ENCODE assay signal across 8 cellular contexts in genomic region chr17:66855204-66855603, GRCh38. TPM values are rescaled to one million over a fixed set of nuclear protein-coding genes. Genes with fewer than 3 reads are reported as not detected.
A peak's percentile ranks its signal among the peaks of the same experiment; 100 is the strongest.
DNase-seq lines count a peak whose midpoint lies in the region; ATAC-seq, FAIRE-seq and TF ChIP-seq lines count a peak whose summit lies in the region.

No MANE protein-coding gene starts in this region.

- FAIRE-seq in GM12891 (lab: Jason Lieb, UNC) = no peak

- H2AFZ ChIP-seq in Loucy (ENCODE audit: low read length) = no peak overlapping the region

- H3K4me1 ChIP-seq in Loucy (ENCODE audit: insufficient read depth, low read length, poor library complexity, severe bottlenecking) (no peaks in the 10 kb centered on the region), SJCRH30 (no peaks in the 10 kb centered on the region)

- no peaks in the 10 kb centered on the region for H3F3A ChIP-seq in Loucy (ENCODE audit: low read depth)

- H3K9me2 ChIP-seq in Loucy (replicated peaks; ENCODE audit: low read depth, low read length) = no peaks in the 10 kb centered on the region

- H3K27ac ChIP-seq in SJCRH30 = no peak overlapping the region

- ATAC-seq in HG02973 (IDR thresholded peaks at IDR 0.05; ENCODE audit: unreplicated experiment) = no peak
- no peak for ATAC-seq in GM21367 (IDR thresholded peaks at IDR 0.05; ENCODE audit: unreplicated experiment)

- no peak for TF ChIP-seq POLR2A in GM12891 (IDR thresholded peaks at IDR 0.05; ENCODE audit: low read depth, low read length)

- H3K9me3 ChIP-seq in Loucy (ENCODE audit: insufficient read depth, low read depth, low read length) = no peaks in the 10 kb centered on the region; the same call in 1 of the 2 replicates
- H3K9me3 ChIP-seq in SJCRH30 (replicated peaks) = no peaks in the 10 kb centered on the region; the same call in 1 of the 2 replicates

- DNase-seq in Daoy (ENCODE audit: low read depth) = peak; percentile 50
- peak; percentile 29 for DNase-seq in activated naive CD4-positive, alpha-beta T cell treated with anti-CD3 and anti-CD28 coated beads, Interleukin-2, amount 50 U/mL, for 16 hours
- DNase-seq in retinal pigment epithelial cell (ENCODE audit: low read depth) = no peak
- DNase-seq in SJCRH30 = no peak
- no peak for DNase-seq in GM12891 (ENCODE audit: insufficient read length, low spot score)

- no peaks in the 10 kb centered on the region for H3K36me3 ChIP-seq in Loucy (ENCODE audit: insufficient read depth, low read length)
- no peaks in the 10 kb centered on the region for H3K36me3 ChIP-seq in SJCRH30

- TF ChIP-seq CTCF in Loucy (conservative IDR thresholded peaks at IDR 0.05; ENCODE audit: low read length) (peak; percentile 63), retinal pigment epithelial cell (conservative IDR thresholded peaks at IDR 0.05; ENCODE audit: low read depth, low read length) (peak; percentile 32)

- no peak overlapping the region for H3K4me2 ChIP-seq in Loucy (ENCODE audit: low read depth, low read length, poor library complexity, severe bottlenecking)

- H4K20me1 ChIP-seq in Loucy (ENCODE audit: insufficient read depth, low read length, poor library complexity, severe bottlenecking) = no peaks in the 10 kb centered on the region

- no peaks in the 10 kb centered on the region for H3K79me2 ChIP-seq in Loucy (ENCODE audit: insufficient read depth, low read length)

- H3K4me3 ChIP-seq in Loucy (ENCODE audit: low read length, poor library complexity, severe bottlenecking) (no peak overlapping the region), retinal pigment epithelial cell (ENCODE audit: low read length) (no peak overlapping the region), SJCRH30 (no peak overlapping the region)

- H3K9ac ChIP-seq in Loucy (ENCODE audit: low read depth, low read length, poor library complexity, severe bottlenecking) = no peak overlapping the region

- H3K27me3 ChIP-seq in Loucy (ENCODE audit: insufficient read depth, low read length, poor library complexity, severe bottlenecking) = no peaks in the 10 kb centered on the region
- H3K27me3 ChIP-seq in SJCRH30 = no peaks in the 10 kb centered on the region

TF ChIP-seq in GM12891, 5 proteins besides CTCF, POLR2A, EP300 and RAD21:
- TF ChIP-seq POU2F2 (IDR thresholded peaks at IDR 0.05; ENCODE audit: low read depth, low read length) (no peak), SPI1 (IDR thresholded peaks at IDR 0.05; ENCODE audit: low read depth, low read length) (no peak), PAX5 (IDR thresholded peaks at IDR 0.05; ENCODE audit: insufficient read depth, low read length, severe bottlenecking) (no peak), POLR2AphosphoS5 (IDR thresholded peaks at IDR 0.05; ENCODE audit: low read depth, low read length) (no peak), TAF1 (IDR thresholded peaks at IDR 0.05; ENCODE audit: low read depth, low read length) (no peak)

RNA-seq across cellular contexts. Expression of gene CACNG5, which starts 20.3 kb away (rescaled TPM):
- total RNA-seq in Daoy (2014; rRNA removed; shearing (Covaris generic)) = not detected in 2 replicates
- 0.10 TPM in 1 of 2 replicates, not detected in the other for total RNA-seq in SJCRH30 (2014; rRNA removed; shearing (Covaris generic))
- polyA plus RNA-seq in GM12891 (2012; ENCODE audit: low read depth, missing spikeins) = not detected

Comparison
In these comparisons a context has a peak if more than half of its experiments do, and no peak if none do; other contexts are left out.
1. DNase-seq: peak in Daoy (single experiment) and activated naive CD4-positive, alpha-beta T cell treated with anti-CD3 and anti-CD28 coated beads, Interleukin-2, amount 50 U/mL, for 16 hours (single experiment); none in retinal pigment epithelial cell (single experiment), SJCRH30 (0 of 2) and GM12891 (single experiment).